1 cellular context compared by ENCODE assay signal in genomic region chr4:143555676-143556075, GRCh38.
TF ChIP-seq lines count a peak whose summit lies in the region.

No MANE protein-coding gene starts in this region.

TF ChIP-seq in IMR-90, 13 proteins besides CTCF, POLR2A, EP300 and RAD21:
- TF ChIP-seq MXI1 (IDR thresholded peaks at IDR 0.05; ENCODE audit: borderline replicate concordance, low read depth, low read length): no peak
- TF ChIP-seq MAZ (IDR thresholded peaks at IDR 0.05; ENCODE audit: borderline replicate concordance, low read depth, low read length): no peak
- no peak for TF ChIP-seq USF2 (IDR thresholded peaks at IDR 0.05; ENCODE audit: low read depth, low read length)
- TF ChIP-seq CHD1 (IDR thresholded peaks at IDR 0.05; ENCODE audit: low read depth, low read length): no peak
- TF ChIP-seq ELK1 (IDR thresholded peaks at IDR 0.05; ENCODE audit: borderline replicate concordance, low read depth, low read length): no peak
- TF ChIP-seq SMC3 (IDR thresholded peaks at IDR 0.05; ENCODE audit: low read depth, low read length): no peak
- no peak for TF ChIP-seq BHLHE40 (IDR thresholded peaks at IDR 0.05; ENCODE audit: low read depth, low read length)
- no peak for TF ChIP-seq RFX5 (IDR thresholded peaks at IDR 0.05; ENCODE audit: low read depth, low read length)
- TF ChIP-seq CEBPB (IDR thresholded peaks at IDR 0.05; ENCODE audit: low read depth, low read length): no peak
- no peak for TF ChIP-seq NFE2L2 (IDR thresholded peaks at IDR 0.05; ENCODE audit: low read depth, low read length)
- no peak for TF ChIP-seq MAFK (IDR thresholded peaks at IDR 0.05; ENCODE audit: low read depth, low read length)
- no peak for TF ChIP-seq RCOR1 (IDR thresholded peaks at IDR 0.05; ENCODE audit: insufficient replicate concordance, low read length)
- no peak for TF ChIP-seq FOS (IDR thresholded peaks at IDR 0.05; ENCODE audit: low read depth, low read length)
